Comparison of ENCODE assay signal across 24 cellular contexts in genomic region chr14:20597108-20597507, GRCh38. TPM values are rescaled to one million over a fixed set of nuclear protein-coding genes. Genes with fewer than 3 reads are reported as not detected.
DNase-seq lines count a peak whose midpoint lies in the region; ATAC-seq, FAIRE-seq and TF ChIP-seq lines count a peak whose summit lies in the region.
"Had no signal": no experiment of that assay in that cellular context is flagged by ENCODE, and none has a peak within 500 bp of the region (broad histone marks: within the 10 kb centered on the region; RNA-seq: fewer than 3 reads in every experiment).

No MANE protein-coding gene starts in this region.

- 0 out of 2 replicates have a peak overlapping the region, but pooled peaks have one; percentile 82 for H2AFZ ChIP-seq in K562 (ENCODE audit: low read depth, low read length)
- H2AFZ ChIP-seq in osteoblast (ENCODE audit: low read length) = no peak overlapping the region

- H3K27ac ChIP-seq in K562 (ENCODE audit: extremely low read depth, low read depth, low read length) = no peak overlapping the region
- no peak overlapping the region for H3K27ac ChIP-seq in foreskin keratinocyte
- H3K27ac ChIP-seq in osteoblast (ENCODE audit: low read depth, low read length) = no peak overlapping the region
- no peak overlapping the region for H3K27ac ChIP-seq in upper lobe of right lung
- H3K27ac ChIP-seq: A549 had no signal

- ATAC-seq in K562 (no peak), foreskin keratinocyte (peak; percentile 9), upper lobe of right lung (peak; percentile 88), GM21390 (IDR thresholded peaks at IDR 0.05; ENCODE audit: unreplicated experiment) (no peak)
- ATAC-seq: A549, GM12878, HCT116 had no signal

- H3K9me1 ChIP-seq in K562 (ENCODE audit: control insufficient read depth, insufficient read depth, low read length) = no peaks in the 10 kb centered on the region

- no peak overlapping the region for H3K9ac ChIP-seq in K562 (ENCODE audit: insufficient read depth in 1 of 2, low read depth in 2 of 2, low read length in 2 of 2)

- TF ChIP-seq RAD21 in K562 (CRISPR knock-in tag; conservative IDR thresholded peaks at IDR 0.05 in 1 of 2, IDR thresholded peaks at IDR 0.05 in 1 of 2) = no peak

- CTCF ChIA-PET in K562 (lab: Yijun Ruan, JAX; ENCODE audit: low intra/inter-chr PET ratio) = no interaction called here

- 53% methylated on average over 1 of the region's 1 CpG for WGBS in K562 (ENCODE audit: insufficient coverage, low coverage, missing lambda C conversion rate)

- no peak overlapping the region for H3K4me2 ChIP-seq in K562 (ENCODE audit: insufficient read depth, low read length)
- no peak overlapping the region for H3K4me2 ChIP-seq in osteoblast (ENCODE audit: insufficient read depth, low read length)
- H3K4me2 ChIP-seq: A549 had no signal

- H3K4me1 ChIP-seq in K562 (replicated peaks in 1 of 2; ENCODE audit: control insufficient read depth in 2 of 2, insufficient read depth in 2 of 2, low read length in 2 of 2) = peaks cover 0 to 11% of the 10 kb centered on the region in 2 experiments; a peak in 3 of 5 replicates
- H3K4me1 ChIP-seq in foreskin keratinocyte = no peaks in the 10 kb centered on the region
- peaks cover 3% of the 10 kb centered on the region for H3K4me1 ChIP-seq in osteoblast (ENCODE audit: insufficient read depth, low read length)
- no peaks in the 10 kb centered on the region for H3K4me1 ChIP-seq in upper lobe of right lung
- H3K4me1 ChIP-seq: A549 had no signal

- H3K79me2 ChIP-seq in K562 (ENCODE audit: control insufficient read depth, insufficient read depth, low read length) (no peaks in the 10 kb centered on the region), osteoblast (ENCODE audit: insufficient read depth, low read length) (no peaks in the 10 kb centered on the region)

- POLR2A ChIA-PET in K562 (lab: Yijun Ruan, JAX) = interaction anchor here (0.7 kb wide), 1 partner anchor 10 kb away, joined by 5 read pairs; the partner anchor contains the start of gene RNASE11

- H3K9me3 ChIP-seq in K562 (replicated peaks; ENCODE audit: control insufficient read depth, insufficient read depth, low read depth, low read length) (no peaks in the 10 kb centered on the region), osteoblast (ENCODE audit: low read depth, low read length) (no peaks in the 10 kb centered on the region), upper lobe of right lung (no peaks in the 10 kb centered on the region)
- H3K9me3 ChIP-seq: A549 had no signal

- no peak for FAIRE-seq in K562 (lab: Jason Lieb, UNC)
- FAIRE-seq: A549, D721Med, GM12878, GM19239 had no signal

- TF ChIP-seq EP300 in K562 (IDR thresholded peaks at IDR 0.05; ENCODE audit: low read length) = no peak

- TF ChIP-seq POLR2A in K562 (conservative IDR thresholded peaks at IDR 0.05) = no peak

- H3K36me3 ChIP-seq in K562 (ENCODE audit: control insufficient read depth, insufficient read depth, low read length) = no peaks in the 10 kb centered on the region
- H3K36me3 ChIP-seq in osteoblast (ENCODE audit: insufficient read depth, low read length) = no peaks in the 10 kb centered on the region
- H3K36me3 ChIP-seq in upper lobe of right lung = no peaks in the 10 kb centered on the region

- DNase-seq in K562 (ENCODE audit: extremely low read depth in 1 of 4, low spot score in 3 of 4) (no peak), foreskin keratinocyte (no peak), osteoblast (ENCODE audit: insufficient read length, low spot score, missing footprints) (peak; percentile 38), upper lobe of right lung (no peak), Ammon's horn (ENCODE audit: low spot score) (no peak), NK-92 (lab: John Stamatoyannopoulos, UW; ENCODE audit: unreplicated experiment) (no peak)
- DNase-seq: 8988T; ACHN; AML-193; C1 segment of cervical spinal cord; CD4-positive, alpha-beta memory T cell; DMS 273 treated with DMSO at 0.1 percent for 48 hours; DMS79; EL; GDM1; H9 had no signal

- in situ Hi-C loops in K562 (cut with MboI) = no loop called here

- intact Hi-C loops in K562 (cut with micrococcal nuclease) (no loop called here), upper lobe of right lung (cut with DNase I) (no loop called here)

- H3K4me3 ChIP-seq in K562 (no peak overlapping the region), osteoblast (ENCODE audit: insufficient read depth, low read length) (no peak overlapping the region), upper lobe of right lung (no peak overlapping the region)
- H3K4me3 ChIP-seq: A549, GM12878 had no signal

- no peaks in the 10 kb centered on the region for H3K27me3 ChIP-seq in K562 (ENCODE audit: control insufficient read depth in 2 of 2, insufficient read depth in 2 of 2, low read length in 2 of 2)
- H3K27me3 ChIP-seq in foreskin keratinocyte = peaks cover 8% of the 10 kb centered on the region
- peaks cover 2% of the 10 kb centered on the region for H3K27me3 ChIP-seq in osteoblast (ENCODE audit: insufficient read depth, low read length)
- no peaks in the 10 kb centered on the region for H3K27me3 ChIP-seq in upper lobe of right lung

- no TSS peak for BruUV-seq in K562 (replicated peaks; lab: Mats Ljungman, UMichigan)

- TF ChIP-seq CTCF in K562 (IDR thresholded peaks at IDR 0.05 in 2 of 3, conservative IDR thresholded peaks at IDR 0.05 in 1 of 3; ENCODE audit: insufficient read depth in 2 of 3, low read depth in 1 of 3, low read length in 3 of 3) (no peak), foreskin keratinocyte (conservative IDR thresholded peaks at IDR 0.05) (no peak), osteoblast (IDR thresholded peaks at IDR 0.05; ENCODE audit: extremely low read depth, low read depth, low read length) (no peak), upper lobe of right lung (IDR thresholded peaks at IDR 0.05) (no peak)

- H4K20me1 ChIP-seq in K562 (replicated peaks; ENCODE audit: control insufficient read depth, insufficient read depth, low read length) (no peaks in the 10 kb centered on the region), osteoblast (ENCODE audit: insufficient read depth, low read length) (no peaks in the 10 kb centered on the region)

RNA-seq across cellular contexts. Expression of gene RNASE12, which starts 5.9 kb away (rescaled TPM):
- total RNA-seq in K562 (2011; cell fraction: chromatin; rRNA removed; ENCODE audit: low replicate concordance) = not detected in 2 replicates
- not detected in 2 replicates for total RNA-seq in K562 (2011; cell fraction: nucleolus; rRNA removed)
- not detected in 2 replicates for total RNA-seq in K562 (2011; cell fraction: nucleoplasm; rRNA removed)
- total RNA-seq in K562 (2014; rRNA removed) (not detected in 2 replicates), K562 (2014; rRNA removed; fragmentation: Illumina TruSeq; extraction: Trizol) (not detected in 2 replicates), K562 (2015; rRNA removed; fragmentation: Illumina TruSeq; extraction: Trizol) (not detected in 2 replicates), K562 (2021) (not detected in 2 replicates), foreskin keratinocyte (not detected in 2 replicates), osteoblast (not detected in 2 replicates), upper lobe of right lung (not detected)
- polyA plus RNA-seq in K562 (2011; rRNA removed) (not detected in 2 replicates), K562 (2014; fragmentation: Illumina TruSeq; extraction: Trizol) (not detected in 2 replicates), K562 (2014; fragmentation: Nextera tagmentation; extraction: Ambion mirVana) (under 1 TPM in 1 of 2 experiments, not detected in 1; 0.24 TPM), K562 (2014; rRNA removed) (not detected in 2 replicates), foreskin keratinocyte (not detected in 2 replicates)
- not detected in 2 replicates for polyA plus RNA-seq in K562 (2011; cell fraction: cytosol; rRNA removed)
- not detected in 2 replicates for polyA plus RNA-seq in K562 (2011; cell fraction: nucleus; rRNA removed)
- not detected in 2 replicates for polyA plus RNA-seq in K562 (2012)
- polyA minus RNA-seq in K562 (2011; rRNA and poly(A)+ RNA removed) = not detected in 2 replicates
- polyA minus RNA-seq in K562 (2011; cell fraction: cytosol; rRNA and poly(A)+ RNA removed) = not detected in 2 replicates
- not detected in 2 replicates for polyA minus RNA-seq in K562 (2011; cell fraction: nucleus; rRNA and poly(A)+ RNA removed)
- total RNA-seq: CD4-positive, alpha-beta memory T cell; GM12878; H4; H9 had no signal
- polyA plus RNA-seq: A549; BJ; CD4-positive, alpha-beta memory T cell; GM12878 had no signal

RNA-seq across cellular contexts. Expression of gene RNASE11, which starts 9.3 kb away (rescaled TPM):
- total RNA-seq in K562 (2011; cell fraction: chromatin; rRNA removed; ENCODE audit: low replicate concordance) = not detected in 2 replicates
- total RNA-seq in K562 (2011; cell fraction: nucleolus; rRNA removed) = not detected in 2 replicates
- total RNA-seq in K562 (2011; cell fraction: nucleoplasm; rRNA removed) = not detected in 2 replicates
- not detected in 2 replicates for total RNA-seq in K562 (2014; rRNA removed)
- total RNA-seq in K562 (2014; rRNA removed; fragmentation: Illumina TruSeq; extraction: Trizol) = 0.22 TPM in 1 of 2 replicates, not detected in the other
- not detected in 2 replicates for total RNA-seq in K562 (2015; rRNA removed; fragmentation: Illumina TruSeq; extraction: Trizol)
- total RNA-seq in K562 (2021) = not detected in 2 replicates
- not detected in 2 replicates for polyA plus RNA-seq in K562 (2011; rRNA removed)
- not detected in 2 replicates for polyA plus RNA-seq in K562 (2011; cell fraction: cytosol; rRNA removed)
- not detected in 2 replicates for polyA plus RNA-seq in K562 (2011; cell fraction: nucleus; rRNA removed)
- polyA plus RNA-seq in K562 (2012) = not detected in 2 replicates
- 0.16 TPM in 1 of 2 replicates, not detected in the other for polyA plus RNA-seq in K562 (2014; fragmentation: Illumina TruSeq; extraction: Trizol)
- under 1 TPM in 1 of 2 experiments, not detected in 1; 0.29 TPM for polyA plus RNA-seq in K562 (2014; fragmentation: Nextera tagmentation; extraction: Ambion mirVana)
- not detected in 2 replicates for polyA plus RNA-seq in K562 (2014; rRNA removed)
- polyA minus RNA-seq in K562 (2011; rRNA and poly(A)+ RNA removed) = not detected in 2 replicates
- polyA minus RNA-seq in K562 (2011; cell fraction: cytosol; rRNA and poly(A)+ RNA removed) = not detected in 2 replicates
- polyA minus RNA-seq in K562 (2011; cell fraction: nucleus; rRNA and poly(A)+ RNA removed) = not detected in 2 replicates
- not detected in 2 replicates for total RNA-seq in foreskin keratinocyte
- not detected in 2 replicates for polyA plus RNA-seq in foreskin keratinocyte
- total RNA-seq in osteoblast = not detected in 2 replicates
- total RNA-seq in upper lobe of right lung = not detected
- total RNA-seq: CD4-positive, alpha-beta memory T cell; GM12878; H4; H9 had no signal
- polyA plus RNA-seq: A549; BJ; CD4-positive, alpha-beta memory T cell; GM12878 had no signal

RNA-seq across cellular contexts. Expression of gene RNASE9, which starts 36.3 kb away (rescaled TPM):
- total RNA-seq in K562 (2011; cell fraction: chromatin; rRNA removed; ENCODE audit: low replicate concordance) = not detected in 2 replicates
- total RNA-seq in K562 (2011; cell fraction: nucleolus; rRNA removed) = not detected in 2 replicates
- not detected in 2 replicates for total RNA-seq in K562 (2011; cell fraction: nucleoplasm; rRNA removed)
- total RNA-seq in K562 (2014; rRNA removed) (not detected in 2 replicates), K562 (2014; rRNA removed; fragmentation: Illumina TruSeq; extraction: Trizol) (not detected in 2 replicates), K562 (2015; rRNA removed; fragmentation: Illumina TruSeq; extraction: Trizol) (not detected in 2 replicates), K562 (2021) (not detected in 2 replicates), foreskin keratinocyte (not detected in 2 replicates), osteoblast (not detected in 2 replicates), upper lobe of right lung (not detected)
- polyA plus RNA-seq in K562 (2011; rRNA removed) (not detected in 2 replicates), K562 (2014; fragmentation: Illumina TruSeq; extraction: Trizol) (not detected in 2 replicates), K562 (2014; fragmentation: Nextera tagmentation; extraction: Ambion mirVana) (not detected), K562 (2014; rRNA removed) (not detected in 2 replicates), foreskin keratinocyte (not detected in 2 replicates)
- not detected in 2 replicates for polyA plus RNA-seq in K562 (2011; cell fraction: cytosol; rRNA removed)
- not detected in 2 replicates for polyA plus RNA-seq in K562 (2011; cell fraction: nucleus; rRNA removed)
- not detected in 2 replicates for polyA plus RNA-seq in K562 (2012)
- polyA minus RNA-seq in K562 (2011; rRNA and poly(A)+ RNA removed) = not detected in 2 replicates
- not detected in 2 replicates for polyA minus RNA-seq in K562 (2011; cell fraction: cytosol; rRNA and poly(A)+ RNA removed)
- polyA minus RNA-seq in K562 (2011; cell fraction: nucleus; rRNA and poly(A)+ RNA removed) = not detected in 2 replicates
- total RNA-seq: CD4-positive, alpha-beta memory T cell; GM12878; H4; H9 had no signal
- polyA plus RNA-seq: A549; BJ; CD4-positive, alpha-beta memory T cell; GM12878 had no signal

RNA-seq across cellular contexts. Expression of gene OR6S1, which starts 44.4 kb away (rescaled TPM):
- not detected in 2 replicates for total RNA-seq in K562 (2011; cell fraction: chromatin; rRNA removed; ENCODE audit: low replicate concordance)
- total RNA-seq in K562 (2011; cell fraction: nucleolus; rRNA removed) = not detected in 2 replicates
- total RNA-seq in K562 (2011; cell fraction: nucleoplasm; rRNA removed) = not detected in 2 replicates
- total RNA-seq in K562 (2014; rRNA removed) (not detected in 2 replicates), K562 (2014; rRNA removed; fragmentation: Illumina TruSeq; extraction: Trizol) (not detected in 2 replicates), K562 (2015; rRNA removed; fragmentation: Illumina TruSeq; extraction: Trizol) (not detected in 2 replicates), K562 (2021) (not detected in 2 replicates), foreskin keratinocyte (not detected in 2 replicates), osteoblast (not detected in 2 replicates), upper lobe of right lung (not detected)
- polyA plus RNA-seq in K562 (2011; rRNA removed) (not detected in 2 replicates), K562 (2014; fragmentation: Illumina TruSeq; extraction: Trizol) (not detected in 2 replicates), K562 (2014; fragmentation: Nextera tagmentation; extraction: Ambion mirVana) (not detected), K562 (2014; rRNA removed) (not detected in 2 replicates), foreskin keratinocyte (not detected in 2 replicates)
- polyA plus RNA-seq in K562 (2011; cell fraction: cytosol; rRNA removed) = not detected in 2 replicates
- polyA plus RNA-seq in K562 (2011; cell fraction: nucleus; rRNA removed) = not detected in 2 replicates
- not detected in 2 replicates for polyA plus RNA-seq in K562 (2012)
- polyA minus RNA-seq in K562 (2011; rRNA and poly(A)+ RNA removed) = not detected in 2 replicates
- not detected in 2 replicates for polyA minus RNA-seq in K562 (2011; cell fraction: cytosol; rRNA and poly(A)+ RNA removed)
- not detected in 2 replicates for polyA minus RNA-seq in K562 (2011; cell fraction: nucleus; rRNA and poly(A)+ RNA removed)
- total RNA-seq: CD4-positive, alpha-beta memory T cell; H4; H9 had no signal
- polyA plus RNA-seq: A549; BJ; CD4-positive, alpha-beta memory T cell had no signal

Comparison
In these comparisons a context has a peak if more than half of its experiments do, and no peak if none do; other contexts are left out.
1. ATAC-seq: peak in foreskin keratinocyte (single experiment) and upper lobe of right lung (single experiment); none in K562 (single experiment) and GM21390 (single experiment).